11 cellular contexts compared by ENCODE assay signal in the genomic region with DNA sequence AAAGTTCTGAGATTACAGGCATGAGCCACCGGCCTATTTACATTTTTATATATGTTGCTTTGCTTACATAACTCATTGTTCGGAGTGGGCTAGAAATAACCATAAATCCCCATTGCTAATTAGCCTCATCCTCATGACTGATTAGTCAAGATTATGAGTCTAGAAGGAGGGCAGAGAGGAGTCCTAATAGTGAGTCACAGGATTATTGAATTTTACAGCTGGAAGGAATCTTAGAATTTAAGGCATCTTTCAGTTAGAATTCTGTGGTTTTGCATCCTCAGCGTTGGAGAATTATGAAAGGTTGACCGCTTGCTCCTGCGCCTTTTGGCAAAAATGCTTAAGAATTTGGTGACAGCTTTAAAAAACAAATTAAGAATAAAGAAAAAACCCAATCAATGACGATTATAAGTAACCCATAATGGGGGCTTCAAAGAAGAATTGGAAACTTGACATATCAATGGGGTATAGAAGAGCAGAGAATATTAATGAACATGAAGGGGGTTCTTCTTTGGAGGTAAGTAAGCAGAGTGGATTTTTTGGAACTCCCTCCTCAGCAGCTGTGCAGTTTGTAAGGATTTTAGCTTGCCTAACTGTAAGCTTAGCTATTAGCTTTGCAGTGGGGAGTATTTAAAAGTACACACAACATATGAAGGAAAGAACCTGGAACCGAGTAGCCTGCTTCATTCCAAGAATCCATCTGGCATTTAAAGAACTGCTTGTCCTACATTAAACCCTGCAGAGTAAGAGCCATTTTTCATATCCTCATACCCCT. TPM values are rescaled to one million over a fixed set of nuclear protein-coding genes. Genes with fewer than 3 reads are reported as not detected.
A peak's percentile ranks its signal among the peaks of the same experiment; 100 is the strongest.
DNase-seq lines count a peak whose midpoint lies in the region; ATAC-seq and TF ChIP-seq lines count a peak whose summit lies in the region.
"Had no signal": no experiment of that assay in that cellular context is flagged by ENCODE, and none has a peak within 500 bp of the region (broad histone marks: within the 10 kb centered on the region; RNA-seq: fewer than 3 reads in every experiment).

No MANE protein-coding gene starts in this region.

- H3K4me1 ChIP-seq in muscle layer of duodenum (ENCODE audit: control insufficient read depth in 1 of 2, insufficient read depth in 2 of 2, low read length in 2 of 2), result peaks cover 4 to 6% of the 10 kb centered on the region in 2 donors

- DNase-seq in AG09319 (ENCODE audit: extremely low read depth, low read depth), result peak; percentile 51
- DNase-seq in HCEC 1CT, result peak; percentile 94
- no peak for DNase-seq in activated T-cell treated with anti-CD3 and anti-CD28 coated beads, Interleukin-2, amount 50 U/mL, for 4 hours
- DNase-seq in retina, result no peak
- DNase-seq: DMS79, ovary had no signal

- no peaks in the 10 kb centered on the region for H3K36me3 ChIP-seq in muscle layer of duodenum (ENCODE audit: control insufficient read depth in 1 of 2, insufficient read depth in 2 of 2, low read length in 2 of 2)
- H3K36me3 ChIP-seq: ovary had no signal

- no peaks in the 10 kb centered on the region for H3K9me3 ChIP-seq in muscle layer of duodenum (ENCODE audit: control insufficient read depth in 1 of 2, low read length in 2 of 2)
- H3K9me3 ChIP-seq: ovary had no signal

- no peaks in the 10 kb centered on the region for H3K4me1 Mint-ChIP-seq in activated T-helper 17 cell treated with anti-CD3 and anti-CD28 coated beads, Interleukin-2, amount 50 U/mL, for 72 hours
- H3K4me1 Mint-ChIP-seq in activated T-cell treated with anti-CD3 and anti-CD28 coated beads, Interleukin-2, amount 50 U/mL, for 4 hours (ENCODE audit: low read depth), result peaks cover 13% of the 10 kb centered on the region

- no peak overlapping the region for H3K27ac Mint-ChIP-seq in activated T-helper 17 cell treated with anti-CD3 and anti-CD28 coated beads, Interleukin-2, amount 50 U/mL, for 72 hours

- peaks cover 17% of the 10 kb centered on the region for H3K36me3 Mint-ChIP-seq in activated T-helper 17 cell treated with anti-CD3 and anti-CD28 coated beads, Interleukin-2, amount 50 U/mL, for 72 hours (ENCODE audit: low read depth)
- H3K36me3 Mint-ChIP-seq in activated T-cell treated with anti-CD3 and anti-CD28 coated beads, Interleukin-2, amount 50 U/mL, for 4 hours (ENCODE audit: insufficient read depth), result no peaks in the 10 kb centered on the region

- no peak for TF ChIP-seq CTCF in AG09319 (IDR thresholded peaks at IDR 0.05; ENCODE audit: low read depth, low read length)

- H3K4me3 Mint-ChIP-seq in activated T-helper 17 cell treated with anti-CD3 and anti-CD28 coated beads, Interleukin-2, amount 50 U/mL, for 72 hours, result peak overlapping the region; percentile 90
- no peak overlapping the region for H3K4me3 Mint-ChIP-seq in activated T-cell treated with anti-CD3 and anti-CD28 coated beads, Interleukin-2, amount 50 U/mL, for 4 hours

- H3K9me3 Mint-ChIP-seq in activated T-helper 17 cell treated with anti-CD3 and anti-CD28 coated beads, Interleukin-2, amount 50 U/mL, for 72 hours, result no peaks in the 10 kb centered on the region
- no peaks in the 10 kb centered on the region for H3K9me3 Mint-ChIP-seq in activated T-cell treated with anti-CD3 and anti-CD28 coated beads, Interleukin-2, amount 50 U/mL, for 4 hours

- peak overlapping the region; percentile 43 to 68 for H3K4me3 ChIP-seq in muscle layer of duodenum (ENCODE audit: low read depth in 1 of 2, low read length in 2 of 2)

- ATAC-seq in activated T-helper 17 cell treated with anti-CD3 and anti-CD28 coated beads, Interleukin-2, amount 50 U/mL, for 72 hours (replicated peaks), result no peak
- ATAC-seq in HG02973 (IDR thresholded peaks at IDR 0.05; ENCODE audit: unreplicated experiment) (no peak), GM21723 (IDR thresholded peaks at IDR 0.05; ENCODE audit: unreplicated experiment) (no peak)
- no peak for ATAC-seq in activated T-cell treated with anti-CD3 and anti-CD28 coated beads, Interleukin-2, amount 50 U/mL, for 4 hours
- ATAC-seq: activated CD4-positive, CD25-positive, alpha-beta regulatory T cell treated with anti-CD3 and anti-CD28 coated beads, Interleukin-2, amount 50 U/mL, for 24 hours had no signal

- H3K27me3 ChIP-seq in muscle layer of duodenum (ENCODE audit: low read depth, low read length), result no peaks in the 10 kb centered on the region
- H3K27me3 ChIP-seq: ovary had no signal

- H3K27ac ChIP-seq in muscle layer of duodenum (ENCODE audit: low read length), result no peak overlapping the region
- H3K27ac ChIP-seq: ovary had no signal

- H3K27me3 Mint-ChIP-seq in activated T-helper 17 cell treated with anti-CD3 and anti-CD28 coated beads, Interleukin-2, amount 50 U/mL, for 72 hours, result no peaks in the 10 kb centered on the region
- no peaks in the 10 kb centered on the region for H3K27me3 Mint-ChIP-seq in activated T-cell treated with anti-CD3 and anti-CD28 coated beads, Interleukin-2, amount 50 U/mL, for 4 hours (ENCODE audit: low read depth)

RNA-seq across cellular contexts. Expression of a gene that starts 2.4 kb away (rescaled TPM):
- total RNA-seq in activated T-helper 17 cell treated with anti-CD3 and anti-CD28 coated beads, Interleukin-2, amount 50 U/mL, for 72 hours, result 10 to 100 TPM in 1 of 2 donors, 1 to 10 TPM in 1; 8.5 to 15.8 TPM
- total RNA-seq in activated T-cell treated with anti-CD3 and anti-CD28 coated beads, Interleukin-2, amount 50 U/mL, for 4 hours, result 10 to 100 TPM; 13.0 to 24.4 (median 16.7) TPM

RNA-seq across cellular contexts. Expression of a gene that starts 37.8 kb away (rescaled TPM):
- total RNA-seq in activated T-helper 17 cell treated with anti-CD3 and anti-CD28 coated beads, Interleukin-2, amount 50 U/mL, for 72 hours, result 10 to 100 TPM; 42.2 to 66.5 TPM
- 100 to 1,000 TPM in 2 of 3 donors, 10 to 100 TPM in 1; 89.8 to 108 (median 107) TPM for total RNA-seq in activated T-cell treated with anti-CD3 and anti-CD28 coated beads, Interleukin-2, amount 50 U/mL, for 4 hours

Comparison
In these comparisons a context has a peak if more than half of its experiments do, and no peak if none do; other contexts are left out.
1. DNase-seq: peak in AG09319 (single experiment) and HCEC 1CT (single experiment); none in activated T-cell treated with anti-CD3 and anti-CD28 coated beads, Interleukin-2, amount 50 U/mL, for 4 hours (single experiment) and retina (single experiment).